Comparison of ENCODE assay signal across 8 cellular contexts in genomic region chr2:192190474-192190873, GRCh38. TPM values are rescaled to one million over a fixed set of nuclear protein-coding genes. Genes with fewer than 3 reads are reported as not detected.
A peak's percentile ranks its signal among the peaks of the same experiment; 100 is the strongest.
DNase-seq lines count a peak whose midpoint lies in the region; ATAC-seq and TF ChIP-seq lines count a peak whose summit lies in the region.

No MANE protein-coding gene starts in this region.

- no peak for TF ChIP-seq CTCF in omental fat pad (IDR thresholded peaks at IDR 0.05)

- peak; percentile 16 for DNase-seq in CD1c-positive myeloid dendritic cell (ENCODE audit: extremely low spot score)
- DNase-seq in HCEC 1CT: peak; percentile 62
- peak; percentile 23 for DNase-seq in SW480 (ENCODE audit: low spot score)
- DNase-seq in kidney tubule cell (ENCODE audit: low spot score): peak; percentile 25
- no peak for DNase-seq in omental fat pad (ENCODE audit: low spot score)

- ATAC-seq in omental fat pad (ENCODE audit: low FRiP score) (no peak), HG03571 (IDR thresholded peaks at IDR 0.05; ENCODE audit: unreplicated experiment) (no peak), HG03097 (IDR thresholded peaks at IDR 0.05; ENCODE audit: low FRiP score, unreplicated experiment) (no peak), GM19463 (IDR thresholded peaks at IDR 0.05; ENCODE audit: unreplicated experiment) (no peak)

RNA-seq across cellular contexts. Expression of gene TMEFF2, which starts 4.3 kb away (rescaled TPM):
- not detected for total RNA-seq in omental fat pad
